Comparison of ENCODE assay signal across 10 cellular contexts in the genomic region with DNA sequence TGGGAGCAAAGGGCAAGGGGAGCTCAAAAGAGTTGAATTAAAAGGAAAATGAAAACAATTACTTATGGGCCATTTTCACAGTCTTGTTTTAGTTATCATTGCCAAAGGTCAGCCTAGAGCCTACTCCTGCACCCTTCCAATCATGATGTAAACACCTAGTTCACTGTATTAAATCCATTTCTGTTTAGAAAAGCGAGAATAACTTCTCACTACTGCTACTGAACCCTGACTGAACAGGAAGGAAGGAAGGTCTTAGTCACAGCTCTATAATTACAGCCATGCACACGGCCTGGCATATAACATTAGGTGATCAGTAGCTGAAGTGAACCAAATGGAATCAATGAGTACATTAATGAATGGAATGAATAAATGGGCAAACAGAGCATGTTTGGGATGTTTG.
DNase-seq lines count a peak whose midpoint lies in the region; ATAC-seq and TF ChIP-seq lines count a peak whose summit lies in the region.
"Had no signal": no experiment of that assay in that cellular context is flagged by ENCODE, and none has a peak within 500 bp of the region (broad histone marks: within the 10 kb centered on the region; RNA-seq: fewer than 3 reads in every experiment).

No MANE protein-coding gene starts in this region.

- no peaks in the 10 kb centered on the region for H3K9me3 ChIP-seq in heart left ventricle
- no peaks in the 10 kb centered on the region for H3K9me3 ChIP-seq in CD8-positive, alpha-beta memory T cell (ENCODE audit: low read length)

- peak overlapping the region; percentile 83 for H3K27ac Mint-ChIP-seq in T-helper 1 cell treated with Interleukin-12 subunit alpha and Interleukin-12 subunit beta and Interleukin-4 antibody, amounts not matched to agents 30 μg/mL and 1 μg/mL, for 36 hours
- peak overlapping the region; percentile 60 for H3K27ac Mint-ChIP-seq in type B pancreatic cell
- peak overlapping the region in 3 of 8 donors; percentile 5 to 20 (median 6) for H3K27ac Mint-ChIP-seq in CD8-positive, alpha-beta memory T cell

- intact Hi-C loops in heart left ventricle (cut with DNase I): no loop called here
- intact Hi-C loops in Right ventricle myocardium superior (cut with DNase I): no loop called here

- no peaks in the 10 kb centered on the region for H3K36me3 ChIP-seq in heart left ventricle
- no peaks in the 10 kb centered on the region for H3K36me3 ChIP-seq in CD8-positive, alpha-beta memory T cell (ENCODE audit: insufficient read depth, low read length)

- H3K4me3 Mint-ChIP-seq in T-helper 1 cell treated with Interleukin-12 subunit alpha and Interleukin-12 subunit beta and Interleukin-4 antibody, amounts not matched to agents 30 μg/mL and 1 μg/mL, for 36 hours: no peak overlapping the region
- H3K4me3 Mint-ChIP-seq in type B pancreatic cell: no peak overlapping the region
- peak overlapping the region in 3 of 7 donors; percentile 10 to 27 (median 20) for H3K4me3 Mint-ChIP-seq in CD8-positive, alpha-beta memory T cell

- CTCF ChIA-PET in CD8-positive, alpha-beta memory T cell (lab: Charles Lee): no interaction called here

- H3K9me3 Mint-ChIP-seq in T-helper 1 cell treated with Interleukin-12 subunit alpha and Interleukin-12 subunit beta and Interleukin-4 antibody, amounts not matched to agents 30 μg/mL and 1 μg/mL, for 36 hours: no peaks in the 10 kb centered on the region
- no peaks in the 10 kb centered on the region for H3K9me3 Mint-ChIP-seq in type B pancreatic cell
- H3K9me3 Mint-ChIP-seq in CD8-positive, alpha-beta memory T cell: peaks cover 0 to 2% (median 0%) of the 10 kb centered on the region in 5 donors

- DNase-seq in heart left ventricle (no peak), Right ventricle myocardium superior (no peak), type B pancreatic cell (ENCODE audit: extremely low spot score, unreplicated experiment) (no peak), ecto neural progenitor cell (ENCODE audit: low spot score) (no peak), SIG-M5 (lab: John Stamatoyannopoulos, UW) (no peak)
- DNase-seq in CD8-positive, alpha-beta memory T cell: no peak
- DNase-seq: activated gamma-delta T cell, NCI-H146 had no signal

- no peak for TF ChIP-seq POLR2A in heart left ventricle (IDR thresholded peaks at IDR 0.05)

- peaks cover 0 to 42% (median 20%) of the 10 kb centered on the region in 12 donors for H3K4me1 ChIP-seq in heart left ventricle
- no peaks in the 10 kb centered on the region for H3K4me1 ChIP-seq in CD8-positive, alpha-beta memory T cell (ENCODE audit: insufficient read depth, low read length)

- H3K27me3 ChIP-seq in heart left ventricle: no peaks in the 10 kb centered on the region
- no peaks in the 10 kb centered on the region for H3K27me3 ChIP-seq in CD8-positive, alpha-beta memory T cell (ENCODE audit: insufficient read depth, low read length, poor library complexity, severe bottlenecking)

- TF ChIP-seq CTCF in heart left ventricle (IDR thresholded peaks at IDR 0.05) (no peak), type B pancreatic cell (conservative IDR thresholded peaks at IDR 0.05) (no peak)

- no peaks in the 10 kb centered on the region for H3K36me3 Mint-ChIP-seq in T-helper 1 cell treated with Interleukin-12 subunit alpha and Interleukin-12 subunit beta and Interleukin-4 antibody, amounts not matched to agents 30 μg/mL and 1 μg/mL, for 36 hours (ENCODE audit: low read depth)
- peaks cover 3% of the 10 kb centered on the region for H3K36me3 Mint-ChIP-seq in type B pancreatic cell
- peaks cover 0 to 1% (median 0%) of the 10 kb centered on the region in 3 donors for H3K36me3 Mint-ChIP-seq in CD8-positive, alpha-beta memory T cell

- H3K4me3 ChIP-seq in heart left ventricle: no peak overlapping the region
- H3K4me3 ChIP-seq in CD8-positive, alpha-beta memory T cell (ENCODE audit: low read length): no peak overlapping the region

- 36 to 46% (median 41%) methylated on average over 2 of the region's 2 CpGs for WGBS in heart left ventricle, 4 donors

- ATAC-seq in heart left ventricle (peak in 3 of 4 donors; percentile 33 to 52 (median 46)), Right ventricle myocardium superior (ENCODE audit: poor library complexity) (no peak), HG02885 (IDR thresholded peaks at IDR 0.05; ENCODE audit: poor library complexity, unreplicated experiment) (peak; percentile 75)

- no peaks in the 10 kb centered on the region for H3K27me3 Mint-ChIP-seq in T-helper 1 cell treated with Interleukin-12 subunit alpha and Interleukin-12 subunit beta and Interleukin-4 antibody, amounts not matched to agents 30 μg/mL and 1 μg/mL, for 36 hours (ENCODE audit: low read depth)
- H3K27me3 Mint-ChIP-seq in type B pancreatic cell: no peaks in the 10 kb centered on the region
- H3K27me3 Mint-ChIP-seq in CD8-positive, alpha-beta memory T cell: no peaks in the 10 kb centered on the region

- H3K4me1 Mint-ChIP-seq in T-helper 1 cell treated with Interleukin-12 subunit alpha and Interleukin-12 subunit beta and Interleukin-4 antibody, amounts not matched to agents 30 μg/mL and 1 μg/mL, for 36 hours (ENCODE audit: low read depth): peaks cover 25% of the 10 kb centered on the region
- peaks cover 21% of the 10 kb centered on the region for H3K4me1 Mint-ChIP-seq in type B pancreatic cell (ENCODE audit: unreplicated experiment)
- H3K4me1 Mint-ChIP-seq in CD8-positive, alpha-beta memory T cell: peaks cover 18 to 21% (median 20%) of the 10 kb centered on the region in 3 donors

- POLR2A ChIA-PET in CD8-positive, alpha-beta memory T cell (lab: Charles Lee): no interaction called here

- H3K27ac ChIP-seq in heart left ventricle: peak overlapping the region in 4 of 12 donors; percentile 10 to 56 (median 31)
- no peak overlapping the region for H3K27ac ChIP-seq in CD8-positive, alpha-beta memory T cell (ENCODE audit: low read depth, low read length)
